Comparison of ENCODE assay signal across 1 cellular context in the genomic region with DNA sequence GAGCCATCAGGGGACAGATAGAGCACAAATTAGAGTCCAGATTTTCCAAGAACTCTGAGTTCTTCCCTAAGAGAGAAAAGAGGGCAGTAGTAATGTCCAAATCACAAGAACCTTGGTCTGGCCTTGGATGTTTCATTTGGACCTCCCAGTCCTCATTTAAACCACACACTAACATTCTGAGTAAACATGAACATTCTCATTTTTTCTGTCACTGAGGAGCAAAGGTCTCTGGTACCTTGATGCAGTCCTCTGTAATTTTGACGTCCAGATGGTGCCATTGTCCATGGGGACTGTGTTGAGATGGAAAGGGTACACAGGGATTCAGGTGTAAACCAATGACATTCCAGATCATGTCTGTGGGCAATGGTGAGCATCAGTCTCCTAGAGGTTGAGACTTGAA.
TF ChIP-seq lines count a peak whose summit lies in the region.

No MANE protein-coding gene starts in this region.

TF ChIP-seq in A549, 52 proteins besides CTCF, POLR2A, EP300 and RAD21 (continued from another document):
- TF ChIP-seq, protein P1, sequence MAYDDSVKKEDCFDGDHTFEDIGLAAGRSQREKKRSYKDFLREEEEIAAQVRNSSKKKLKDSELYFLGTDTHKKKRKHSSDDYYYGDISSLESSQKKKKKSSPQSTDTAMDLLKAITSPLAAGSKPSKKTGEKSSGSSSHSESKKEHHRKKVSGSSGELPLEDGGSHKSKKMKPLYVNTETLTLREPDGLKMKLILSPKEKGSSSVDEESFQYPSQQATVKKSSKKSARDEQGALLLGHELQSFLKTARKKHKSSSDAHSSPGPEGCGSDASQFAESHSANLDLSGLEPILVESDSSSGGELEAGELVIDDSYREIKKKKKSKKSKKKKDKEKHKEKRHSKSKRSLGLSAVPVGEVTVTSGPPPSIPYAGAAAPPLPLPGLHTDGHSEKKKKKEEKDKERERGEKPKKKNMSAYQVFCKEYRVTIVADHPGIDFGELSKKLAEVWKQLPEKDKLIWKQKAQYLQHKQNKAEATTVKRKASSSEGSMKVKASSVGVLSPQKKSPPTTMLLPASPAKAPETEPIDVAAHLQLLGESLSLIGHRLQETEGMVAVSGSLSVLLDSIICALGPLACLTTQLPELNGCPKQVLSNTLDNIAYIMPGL (CRISPR knock-in tag; IDR thresholded peaks at IDR 0.05; ENCODE audit: borderline replicate concordance) = no peak
- TF ChIP-seq, protein P2, sequence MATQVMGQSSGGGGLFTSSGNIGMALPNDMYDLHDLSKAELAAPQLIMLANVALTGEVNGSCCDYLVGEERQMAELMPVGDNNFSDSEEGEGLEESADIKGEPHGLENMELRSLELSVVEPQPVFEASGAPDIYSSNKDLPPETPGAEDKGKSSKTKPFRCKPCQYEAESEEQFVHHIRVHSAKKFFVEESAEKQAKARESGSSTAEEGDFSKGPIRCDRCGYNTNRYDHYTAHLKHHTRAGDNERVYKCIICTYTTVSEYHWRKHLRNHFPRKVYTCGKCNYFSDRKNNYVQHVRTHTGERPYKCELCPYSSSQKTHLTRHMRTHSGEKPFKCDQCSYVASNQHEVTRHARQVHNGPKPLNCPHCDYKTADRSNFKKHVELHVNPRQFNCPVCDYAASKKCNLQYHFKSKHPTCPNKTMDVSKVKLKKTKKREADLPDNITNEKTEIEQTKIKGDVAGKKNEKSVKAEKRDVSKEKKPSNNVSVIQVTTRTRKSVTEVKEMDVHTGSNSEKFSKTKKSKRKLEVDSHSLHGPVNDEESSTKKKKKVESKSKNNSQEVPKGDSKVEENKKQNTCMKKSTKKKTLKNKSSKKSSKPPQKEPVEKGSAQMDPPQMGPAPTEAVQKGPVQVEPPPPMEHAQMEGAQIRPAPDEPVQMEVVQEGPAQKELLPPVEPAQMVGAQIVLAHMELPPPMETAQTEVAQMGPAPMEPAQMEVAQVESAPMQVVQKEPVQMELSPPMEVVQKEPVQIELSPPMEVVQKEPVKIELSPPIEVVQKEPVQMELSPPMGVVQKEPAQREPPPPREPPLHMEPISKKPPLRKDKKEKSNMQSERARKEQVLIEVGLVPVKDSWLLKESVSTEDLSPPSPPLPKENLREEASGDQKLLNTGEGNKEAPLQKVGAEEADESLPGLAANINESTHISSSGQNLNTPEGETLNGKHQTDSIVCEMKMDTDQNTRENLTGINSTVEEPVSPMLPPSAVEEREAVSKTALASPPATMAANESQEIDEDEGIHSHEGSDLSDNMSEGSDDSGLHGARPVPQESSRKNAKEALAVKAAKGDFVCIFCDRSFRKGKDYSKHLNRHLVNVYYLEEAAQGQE (IDR thresholded peaks at IDR 0.05) = no peak
- TF ChIP-seq NFE2L2 (conservative IDR thresholded peaks at IDR 0.05; ENCODE audit: low read length) = no peak
- no peak for TF ChIP-seq ZFP36 (IDR thresholded peaks at IDR 0.05; ENCODE audit: borderline replicate concordance, partially characterized antibody)
